ENCODE assay signal across 8 cellular contexts in genomic region chr7:130140551-130141160, GRCh38.
DNase-seq lines count a peak whose midpoint lies in the region; ATAC-seq and TF ChIP-seq lines count a peak whose summit lies in the region.

No MANE protein-coding gene starts in this region.

- H3K27ac ChIP-seq in effector memory CD4-positive, alpha-beta T cell (ENCODE audit: insufficient read depth, low read length, poor library complexity, severe bottlenecking): peak overlapping the region; percentile 37
- H3K27ac ChIP-seq in muscle layer of colon (ENCODE audit: low read depth, low read length) (peak overlapping the region; percentile 85), tibial artery (peak overlapping the region; percentile 81 to 95)

- H3K4me1 ChIP-seq in effector memory CD4-positive, alpha-beta T cell (ENCODE audit: control insufficient read depth, insufficient read depth, low read length, poor library complexity, severe bottlenecking): peaks cover 5% of the 10 kb centered on the region
- peaks cover 7% of the 10 kb centered on the region for H3K4me1 ChIP-seq in muscle layer of colon (ENCODE audit: insufficient read depth, low read length)
- H3K4me1 ChIP-seq in tibial artery: peaks cover 0 to 33% (median 16%) of the 10 kb centered on the region in 4 donors

- DNase-seq in activated T-cell treated with anti-CD3 and anti-CD28 coated beads, Interleukin-2, amount 50 U/mL, for 4 hours: no peak
- DNase-seq in activated T-cell treated with anti-CD3 and anti-CD28 coated beads for 4 hours (no peak), tibial artery (no peak), GF-D8 (lab: John Stamatoyannopoulos, UW) (no peak), NCI-H1436 (lab: John Stamatoyannopoulos, UW) (no peak), SIG-M5 treated with dmso at 0.1 percent for 504 hours (lab: John Stamatoyannopoulos, UW; ENCODE audit: unreplicated experiment) (no peak)
- DNase-seq in effector memory CD4-positive, alpha-beta T cell: no peak

- H3K9me3 Mint-ChIP-seq in activated T-cell treated with anti-CD3 and anti-CD28 coated beads, Interleukin-2, amount 50 U/mL, for 4 hours: no peaks in the 10 kb centered on the region

- ATAC-seq in activated T-cell treated with anti-CD3 and anti-CD28 coated beads, Interleukin-2, amount 50 U/mL, for 4 hours: no peak

- peaks cover 18% of the 10 kb centered on the region for H3K4me1 Mint-ChIP-seq in activated T-cell treated with anti-CD3 and anti-CD28 coated beads, Interleukin-2, amount 50 U/mL, for 4 hours (ENCODE audit: low read depth)

- TF ChIP-seq CTCF in tibial artery (IDR thresholded peaks at IDR 0.05): no peak

- H3K36me3 Mint-ChIP-seq in activated T-cell treated with anti-CD3 and anti-CD28 coated beads, Interleukin-2, amount 50 U/mL, for 4 hours (ENCODE audit: insufficient read depth): peaks cover 15% of the 10 kb centered on the region

- no peaks in the 10 kb centered on the region for H3K9me3 ChIP-seq in effector memory CD4-positive, alpha-beta T cell (ENCODE audit: control insufficient read depth, low read length)
- H3K9me3 ChIP-seq in muscle layer of colon (ENCODE audit: low read length) (no peaks in the 10 kb centered on the region), tibial artery (no peaks in the 10 kb centered on the region)

- H3K4me3 Mint-ChIP-seq in activated T-cell treated with anti-CD3 and anti-CD28 coated beads, Interleukin-2, amount 50 U/mL, for 4 hours: peak overlapping the region; percentile 74

- intact Hi-C loops in tibial artery (cut with DNase I; ENCODE audit: low total_unique reads): no loop called here

- H3K27me3 Mint-ChIP-seq in activated T-cell treated with anti-CD3 and anti-CD28 coated beads, Interleukin-2, amount 50 U/mL, for 4 hours (ENCODE audit: low read depth): no peaks in the 10 kb centered on the region

- peak overlapping the region; percentile 53 for H3K9ac ChIP-seq in muscle layer of colon (ENCODE audit: low read length)

- peaks cover 2% of the 10 kb centered on the region for H3K36me3 ChIP-seq in effector memory CD4-positive, alpha-beta T cell (ENCODE audit: control insufficient read depth, insufficient read depth, low read length)
- peaks cover 12% of the 10 kb centered on the region for H3K36me3 ChIP-seq in muscle layer of colon (ENCODE audit: insufficient read depth, low read length)
- H3K36me3 ChIP-seq in tibial artery: peaks cover 5 to 11% (median 10%) of the 10 kb centered on the region in 3 donors

- H3K27me3 ChIP-seq in effector memory CD4-positive, alpha-beta T cell (replicated peaks; ENCODE audit: control insufficient read depth, insufficient read depth, low read length, poor library complexity, severe bottlenecking): no peaks in the 10 kb centered on the region
- no peaks in the 10 kb centered on the region for H3K27me3 ChIP-seq in muscle layer of colon (ENCODE audit: control insufficient read depth in 1 of 2, insufficient read depth in 2 of 2, low read length in 2 of 2)
- H3K27me3 ChIP-seq in tibial artery: no peaks in the 10 kb centered on the region

- peak overlapping the region; percentile 78 for H3K4me3 ChIP-seq in effector memory CD4-positive, alpha-beta T cell (ENCODE audit: insufficient read depth, low read depth, low read length, poor library complexity, severe bottlenecking)
- H3K4me3 ChIP-seq in muscle layer of colon (ENCODE audit: low read depth in 1 of 2, low read length in 2 of 2) (peak overlapping the region; percentile 62 to 90), tibial artery (peak overlapping the region; percentile 62 to 67)

Comparison
In these comparisons a context has a peak if more than half of its experiments do, and no peak if none do; other contexts are left out.
1. H3K27ac ChIP-seq: peak in every context shown above with its lines; median percentile 88 in tibial artery; 85 in muscle layer of colon; 37 in effector memory CD4-positive, alpha-beta T cell.